In genomic region chr2:59790186-59791142, GRCh38 we compare ENCODE assay signal across 17 cellular contexts.
"Had no signal": no experiment of that assay in that cellular context is flagged by ENCODE, and none has a peak within 500 bp of the region (broad histone marks: within the 10 kb centered on the region; RNA-seq: fewer than 3 reads in every experiment).

No MANE protein-coding gene starts in this region.

- H3K27me3 ChIP-seq: neural progenitor cell, ovary, upper lobe of right lung had no signal

- H3K36me3 ChIP-seq: lower lobe of right lung, neural progenitor cell, ovary, upper lobe of right lung had no signal

- H2AFZ ChIP-seq: neural progenitor cell had no signal

- H3K27ac ChIP-seq: coronary artery, lower lobe of right lung, neural progenitor cell, ovary, upper lobe of right lung had no signal

- H3K4me3 ChIP-seq: coronary artery, lower lobe of right lung, neural progenitor cell, ovary, upper lobe of right lung had no signal

- H3K9me3 ChIP-seq: lower lobe of right lung, ovary, upper lobe of right lung had no signal

- H3K4me1 ChIP-seq: lower lobe of right lung, neural progenitor cell, upper lobe of right lung had no signal

- H3K4me2 ChIP-seq: neural progenitor cell had no signal

- ATAC-seq: activated CD8-positive, alpha-beta T cell treated with anti-CD3 and anti-CD28 coated beads for 36 hours; activated T-cell treated with anti-CD3 and anti-CD28 coated beads, Interleukin-2, amount 50 U/mL, for 4 hours; lower lobe of right lung; stimulated activated naive CD8-positive, alpha-beta T cell treated with anti-CD3 and anti-CD28 coated beads, Interleukin-15, amount 100 ng/mL, for 72 hours; T-helper 17 cell; upper lobe of right lung had no signal

- DNase-seq: activated CD4-positive, alpha-beta T cell treated with anti-CD3 and anti-CD28 coated beads for 4 hours; activated CD8-positive, alpha-beta T cell treated with anti-CD3 and anti-CD28 coated beads for 36 hours; activated effector memory CD4-positive, alpha-beta T cell treated with anti-CD3 and anti-CD28 coated beads, Interleukin-2, amount 50 U/mL, for 16 hours; activated T-cell treated with anti-CD3 and anti-CD28 coated beads, Interleukin-2, amount 50 U/mL, for 4 hours; amniotic stem cell; foreskin fibroblast; glutamatergic neuron; hypothalamus; immature natural killer cell; lower lobe of right lung; ovary; stimulated activated CD4-positive, alpha-beta T cell treated with anti-CD3 and anti-CD28 coated beads, Interleukin-1b, Interleukin-23, amount 100 ng/mL, for 48 hours; stimulated activated naive CD8-positive, alpha-beta T cell treated with anti-CD3 and anti-CD28 coated beads, Interleukin-15, amount 100 ng/mL, for 72 hours; T-helper 17 cell; upper lobe of right lung had no signal

- H3K9ac ChIP-seq: neural progenitor cell had no signal
